11 cellular contexts compared by ENCODE assay signal in the genomic region with DNA sequence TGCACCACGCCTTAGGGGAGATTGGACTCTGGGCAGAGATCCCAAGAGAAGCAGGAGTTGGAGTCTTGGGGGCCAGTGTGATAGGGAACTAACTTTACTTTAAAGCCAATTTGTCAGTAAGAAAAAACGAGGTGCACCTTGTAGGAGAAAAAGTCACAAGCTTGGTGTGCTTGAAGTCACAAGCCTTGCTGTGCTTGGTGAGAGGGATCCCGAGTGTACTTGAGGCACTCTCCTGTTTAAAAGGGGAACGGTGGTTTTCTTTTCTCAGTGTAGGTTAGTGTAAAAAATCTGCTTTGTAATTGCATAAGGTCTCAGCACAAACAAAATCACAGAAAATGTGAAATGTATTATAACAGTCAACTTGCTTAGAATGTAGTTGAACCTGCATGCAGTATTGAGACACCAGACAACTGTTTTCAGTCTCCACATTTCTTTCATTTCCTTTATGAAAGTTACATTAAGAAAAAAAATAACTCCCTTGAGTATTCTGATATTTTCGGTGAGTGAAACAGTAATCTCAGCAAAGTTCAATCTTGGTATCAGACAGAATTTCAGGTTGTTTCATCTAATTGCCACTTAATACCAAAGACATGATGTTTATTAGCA.
DNase-seq lines count a peak whose midpoint lies in the region; ATAC-seq and TF ChIP-seq lines count a peak whose summit lies in the region.
"Had no signal": no experiment of that assay in that cellular context is flagged by ENCODE, and none has a peak within 500 bp of the region (broad histone marks: within the 10 kb centered on the region; RNA-seq: fewer than 3 reads in every experiment).

No MANE protein-coding gene starts in this region.

- H3K9me3 ChIP-seq in MM.1S (replicated peaks; ENCODE audit: insufficient read depth, low read length) (no peaks in the 10 kb centered on the region), heart right ventricle (no peaks in the 10 kb centered on the region)

- H3K27ac Mint-ChIP-seq in stimulated activated naive CD8-positive, alpha-beta T cell treated with anti-CD3 and anti-CD28 coated beads, Interleukin-15, Interleukin-2, amounts not matched to agents 100 ng/mL and 50 ng/mL, for 24 hours, result no peak overlapping the region

- peak overlapping the region; percentile 67 for H3K4me2 ChIP-seq in MM.1S (ENCODE audit: low read depth, low read length)

- H4K20me1 ChIP-seq in MM.1S (ENCODE audit: insufficient read depth, low read length), result no peaks in the 10 kb centered on the region

- TF ChIP-seq CTCF in MM.1S (IDR thresholded peaks at IDR 0.05; ENCODE audit: low read length) (no peak), heart right ventricle (IDR thresholded peaks at IDR 0.05) (no peak)

- H3K4me3 ChIP-seq in MM.1S (ENCODE audit: low read length) (peak overlapping the region; percentile 21), heart right ventricle (no peak overlapping the region)

- H3K9me2 ChIP-seq in MM.1S (replicated peaks; ENCODE audit: insufficient read depth, low read length), result no peaks in the 10 kb centered on the region

- H3K27ac ChIP-seq in MM.1S (ENCODE audit: low read length) (peak overlapping the region; percentile 72; the same call in 1 of the 2 replicates), heart right ventricle (no peak overlapping the region)

- H3F3A ChIP-seq in MM.1S (ENCODE audit: insufficient read depth, low read length), result peaks cover 16% of the 10 kb centered on the region

- peaks cover 3% of the 10 kb centered on the region for H3K36me3 Mint-ChIP-seq in stimulated activated naive CD8-positive, alpha-beta T cell treated with anti-CD3 and anti-CD28 coated beads, Interleukin-15, Interleukin-2, amounts not matched to agents 100 ng/mL and 50 ng/mL, for 24 hours (ENCODE audit: low read depth)

- intact Hi-C loops in heart right ventricle (cut with DNase I), result no loop called here

- no peak overlapping the region for H3K9ac ChIP-seq in MM.1S (ENCODE audit: low read length)

- in situ Hi-C loops in ACHN (cut with HindIII; ENCODE audit: low pct_ligation_motif_present, low pct_unique_long_range_greater_than_20kb, low sequenced_read_pairs), result no loop called here

- 56 to 60% methylated on average over 5 of the region's 5 CpGs for WGBS in heart right ventricle, 2 donors

- ATAC-seq in stimulated activated naive CD8-positive, alpha-beta T cell treated with anti-CD3 and anti-CD28 coated beads, Interleukin-15, Interleukin-2, amounts not matched to agents 100 U/mL and 50 U/mL, for 24 hours, result no peak
- ATAC-seq in GM21825 (IDR thresholded peaks at IDR 0.05; ENCODE audit: unreplicated experiment) (peak; percentile 50), heart right ventricle (no peak)

- H3K4me1 ChIP-seq in MM.1S (ENCODE audit: low read length), result peaks cover 39% of the 10 kb centered on the region
- H3K4me1 ChIP-seq in heart right ventricle, result no peaks in the 10 kb centered on the region

- H2AFZ ChIP-seq in MM.1S (ENCODE audit: low read length), result peak overlapping the region; percentile 22; the same call in 1 of the 2 replicates

- H3K4me1 Mint-ChIP-seq in stimulated activated naive CD8-positive, alpha-beta T cell treated with anti-CD3 and anti-CD28 coated beads, Interleukin-15, Interleukin-2, amounts not matched to agents 100 ng/mL and 50 ng/mL, for 24 hours (ENCODE audit: low read depth), result peaks cover 38% of the 10 kb centered on the region

- H3K4me3 Mint-ChIP-seq in stimulated activated naive CD8-positive, alpha-beta T cell treated with anti-CD3 and anti-CD28 coated beads, Interleukin-15, Interleukin-2, amounts not matched to agents 100 ng/mL and 50 ng/mL, for 24 hours, result peak overlapping the region; percentile 52

- no peaks in the 10 kb centered on the region for H3K9me3 Mint-ChIP-seq in stimulated activated naive CD8-positive, alpha-beta T cell treated with anti-CD3 and anti-CD28 coated beads, Interleukin-15, Interleukin-2, amounts not matched to agents 100 ng/mL and 50 ng/mL, for 24 hours
- H3K9me3 Mint-ChIP-seq: activated T-cell treated with anti-CD3 and anti-CD28 coated beads, Interleukin-2, amount 50 U/mL, for 4 hours had no signal

- no peaks in the 10 kb centered on the region for H3K36me3 ChIP-seq in MM.1S (replicated peaks; ENCODE audit: insufficient read depth, low read length)
- no peaks in the 10 kb centered on the region for H3K36me3 ChIP-seq in heart right ventricle

- H3K27me3 ChIP-seq in MM.1S (replicated peaks; ENCODE audit: insufficient read depth, low read length) (no peaks in the 10 kb centered on the region), heart right ventricle (peaks cover 0 to 17% (median 5%) of the 10 kb centered on the region in 7 donors)

- H3K79me2 ChIP-seq in MM.1S (ENCODE audit: low read length), result no peaks in the 10 kb centered on the region

- H3K27me3 Mint-ChIP-seq in stimulated activated naive CD8-positive, alpha-beta T cell treated with anti-CD3 and anti-CD28 coated beads, Interleukin-15, Interleukin-2, amounts not matched to agents 100 ng/mL and 50 ng/mL, for 24 hours, result peaks cover 13% of the 10 kb centered on the region

- no peak for DNase-seq in stimulated activated naive CD8-positive, alpha-beta T cell treated with anti-CD3 and anti-CD28 coated beads, Interleukin-15, Interleukin-2, amounts not matched to agents 100 U/mL and 50 U/mL, for 24 hours
- DNase-seq in MM.1S (peak; percentile 70), heart right ventricle (no peak), SKM-1 (lab: John Stamatoyannopoulos, UW; ENCODE audit: unreplicated experiment) (no peak), ACHN (no peak)
- no peak for DNase-seq in stimulated activated CD4-positive, alpha-beta T cell treated with anti-CD3 and anti-CD28 coated beads, Interleukin-4, amount 100 ng/mL, for 1 hour
- DNase-seq: activated T-cell treated with anti-CD3 and anti-CD28 coated beads, Interleukin-2, amount 50 U/mL, for 4 hours; foreskin melanocyte; NCI-H446 had no signal
